ENCODE assay signal across 1 cellular context in the genomic region with DNA sequence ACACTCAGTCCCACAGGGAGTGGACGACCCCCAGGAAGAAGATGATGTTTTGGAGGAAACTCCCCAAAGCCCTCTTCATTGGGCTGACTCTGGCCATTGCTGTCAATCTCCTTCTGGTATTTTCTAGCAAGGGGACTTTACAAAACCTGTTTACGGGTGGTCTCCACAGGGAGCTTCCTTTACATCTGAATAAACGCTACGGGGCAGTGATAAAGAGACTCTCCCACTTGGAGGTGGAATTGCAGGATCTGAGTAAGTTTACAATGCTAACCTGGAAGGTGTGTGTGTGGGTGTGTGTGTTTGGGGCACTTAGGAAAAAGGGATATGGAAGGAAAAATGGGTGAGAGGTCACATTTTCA.
TF ChIP-seq lines count a peak whose summit lies in the region.

No MANE protein-coding gene starts in this region.

TF ChIP-seq in H1, 55 proteins besides CTCF, POLR2A, EP300 and RAD21:
- TF ChIP-seq GABPA (IDR thresholded peaks at IDR 0.05; ENCODE audit: borderline replicate concordance, insufficient read depth, low read length) (no peak), EGR1 (IDR thresholded peaks at IDR 0.05; ENCODE audit: borderline replicate concordance, low read depth, low read length) (no peak), CHD2 (IDR thresholded peaks at IDR 0.05; ENCODE audit: low read length) (0 out of 2 replicates have a peak, but pooled peaks have one; percentile 28), SP1 (IDR thresholded peaks at IDR 0.05; ENCODE audit: low read depth, low read length) (0 out of 2 replicates have a peak, but pooled peaks have one; percentile 13), RBBP5 (IDR thresholded peaks at IDR 0.05; ENCODE audit: borderline replicate concordance, low read depth, low read length) (no peak), TAF1 (IDR thresholded peaks at IDR 0.05; ENCODE audit: low read depth, low read length) (no peak), CTBP2 (IDR thresholded peaks at IDR 0.05; ENCODE audit: borderline replicate concordance, insufficient read depth, insufficient read length, low read length) (no peak), ZNF274 (IDR thresholded peaks at IDR 0.05; ENCODE audit: borderline replicate concordance, extremely low read depth, low read length) (no peak), SIN3A (conservative IDR thresholded peaks at IDR 0.05 in 1 of 2, IDR thresholded peaks at IDR 0.05 in 1 of 2; ENCODE audit: low read depth in 1 of 2, low read length in 2 of 2) (0 out of 4 replicates have a peak, but pooled peaks of 1 of the 2 experiments have one; percentile 22), KDM1A (IDR thresholded peaks at IDR 0.05; ENCODE audit: borderline replicate concordance, low read length) (no peak), JUND (IDR thresholded peaks at IDR 0.05; ENCODE audit: low read length) (no peak), SUZ12 (IDR thresholded peaks at IDR 0.05; ENCODE audit: low read length) (no peak), NANOG (IDR thresholded peaks at IDR 0.05; ENCODE audit: insufficient read depth, low read depth, low read length, poor library complexity, severe bottlenecking) (no peak), SRF (IDR thresholded peaks at IDR 0.05; ENCODE audit: low read depth, low read length) (no peak), TEAD4 (IDR thresholded peaks at IDR 0.05; ENCODE audit: low read depth, low read length) (no peak)
TF ChIP-seq in H1: peak in this region for 3.
